ENCODE assay signal across 8 cellular contexts in genomic region chr14:100056964-100057817, GRCh38. TPM values are rescaled to one million over a fixed set of nuclear protein-coding genes. Genes with fewer than 3 reads are reported as not detected.
DNase-seq lines count a peak whose midpoint lies in the region; ATAC-seq, FAIRE-seq and TF ChIP-seq lines count a peak whose summit lies in the region.

No MANE protein-coding gene starts in this region.

- FAIRE-seq in GM19239 (lab: Jason Lieb, UNC), result peak; percentile 86

- H3K4me3 ChIP-seq in AG09309 (ENCODE audit: control insufficient read depth, low read depth, low read length) (no peak overlapping the region), Peyer's patch (no peak overlapping the region)

- peaks cover 0 to 8% (median 2%) of the 10 kb centered on the region in 4 donors for H3K4me1 ChIP-seq in Peyer's patch

- H3K4me3 Mint-ChIP-seq in stimulated activated naive CD8-positive, alpha-beta T cell treated with anti-CD3 and anti-CD28 coated beads, Interleukin-15, amount 100 ng/mL, for 72 hours, result peak overlapping the region; percentile 17 to 47

- no peak for TF ChIP-seq POLR2A in Peyer's patch (IDR thresholded peaks at IDR 0.05)

- TF ChIP-seq CTCF in AG09309 (IDR thresholded peaks at IDR 0.05; ENCODE audit: control insufficient read depth, insufficient read depth, low read depth, low read length, missing control alignments) (peak; percentile 42), Peyer's patch (IDR thresholded peaks at IDR 0.05) (peak in 5 of 6 experiments; percentile 40 to 45 (median 42))

- H3K9me3 Mint-ChIP-seq in stimulated activated naive CD8-positive, alpha-beta T cell treated with anti-CD3 and anti-CD28 coated beads, Interleukin-15, amount 100 ng/mL, for 72 hours, result no peaks in the 10 kb centered on the region

- peak overlapping the region; percentile 34 to 71 for H3K27ac Mint-ChIP-seq in stimulated activated naive CD8-positive, alpha-beta T cell treated with anti-CD3 and anti-CD28 coated beads, Interleukin-15, amount 100 ng/mL, for 72 hours

- no peaks in the 10 kb centered on the region for H3K9me3 ChIP-seq in Peyer's patch

- H3K4me1 Mint-ChIP-seq in stimulated activated naive CD8-positive, alpha-beta T cell treated with anti-CD3 and anti-CD28 coated beads, Interleukin-15, amount 100 ng/mL, for 72 hours, result peaks cover 84% of the 10 kb centered on the region

- H3K27ac ChIP-seq in Peyer's patch, result peak overlapping the region in 1 of 4 donors; percentile 33

- ATAC-seq in stimulated activated naive CD8-positive, alpha-beta T cell treated with anti-CD3 and anti-CD28 coated beads, Interleukin-15, amount 100 ng/mL, for 72 hours, result peak; percentile 70

- no peaks in the 10 kb centered on the region for H3K36me3 ChIP-seq in Peyer's patch

- H3K27me3 ChIP-seq in Peyer's patch, result no peaks in the 10 kb centered on the region

- DNase-seq in AG09309 (ENCODE audit: low read depth), result no peak
- DNase-seq in GM19239 (ENCODE audit: insufficient read length, low spot score), result peak; percentile 57
- DNase-seq in Peyer's patch, result no peak
- peak; percentile 30 for DNase-seq in fibroblast of gingiva (ENCODE audit: low read depth)
- DNase-seq in stimulated activated naive CD8-positive, alpha-beta T cell treated with anti-CD3 and anti-CD28 coated beads, Interleukin-15, amount 100 ng/mL, for 72 hours, result no peak
- DNase-seq in activated CD8-positive, alpha-beta memory T cell treated with anti-CD3 and anti-CD28 coated beads, Interleukin-2, amount 50 U/mL, for 4 hours, result no peak
- DNase-seq in NCI-H1436 (lab: John Stamatoyannopoulos, UW), result no peak
- DNase-seq in NCI-H2227 (lab: John Stamatoyannopoulos, UW; ENCODE audit: unreplicated experiment), result no peak

- H3K27me3 Mint-ChIP-seq in stimulated activated naive CD8-positive, alpha-beta T cell treated with anti-CD3 and anti-CD28 coated beads, Interleukin-15, amount 100 ng/mL, for 72 hours, result no peaks in the 10 kb centered on the region

RNA-seq across cellular contexts. Expression of gene EVL, which starts 8.0 kb away (rescaled TPM):
- 100 to 1,000 TPM in 2 of 4 donors, 10 to 100 TPM in 2; 44.9 to 409 (median 110) TPM for total RNA-seq in Peyer's patch

Comparison
In these comparisons a context has a peak if more than half of its experiments do, and no peak if none do; other contexts are left out.
1. DNase-seq: peak in GM19239 (single experiment) and fibroblast of gingiva (single experiment); none in AG09309 (single experiment), Peyer's patch (0 of 3), stimulated activated naive CD8-positive, alpha-beta T cell treated with anti-CD3 and anti-CD28 coated beads, Interleukin-15, amount 100 ng/mL, for 72 hours (0 of 2), activated CD8-positive, alpha-beta memory T cell treated with anti-CD3 and anti-CD28 coated beads, Interleukin-2, amount 50 U/mL, for 4 hours (single experiment), NCI-H1436 (single experiment) and NCI-H2227 (single experiment).